19 cellular contexts compared by ENCODE assay signal in the genomic region with DNA sequence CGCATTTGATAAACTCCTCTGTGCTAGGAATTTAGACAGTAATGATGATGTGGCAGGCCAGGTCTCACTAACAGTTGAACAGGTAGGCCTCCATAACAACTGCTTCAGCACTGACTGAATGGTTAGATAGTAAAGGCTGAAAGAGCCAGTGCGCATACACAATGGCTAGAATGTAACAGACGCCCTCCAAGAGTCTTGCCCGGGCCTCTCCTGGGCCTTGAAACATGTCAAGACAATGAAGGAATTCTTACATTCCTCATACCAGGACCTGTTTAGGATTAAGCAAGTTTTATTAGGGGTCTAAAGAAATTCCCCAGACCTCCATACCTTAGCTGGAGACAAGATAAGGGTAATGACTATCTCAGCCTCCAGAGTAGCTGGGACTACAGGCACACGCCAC. TPM values are rescaled to one million over a fixed set of nuclear protein-coding genes. Genes with fewer than 3 reads are reported as not detected.
DNase-seq lines count a peak whose midpoint lies in the region; ATAC-seq, FAIRE-seq and TF ChIP-seq lines count a peak whose summit lies in the region.
"Had no signal": no experiment of that assay in that cellular context is flagged by ENCODE, and none has a peak within 500 bp of the region (broad histone marks: within the 10 kb centered on the region; RNA-seq: fewer than 3 reads in every experiment).

No MANE protein-coding gene starts in this region.

- no peak for TF ChIP-seq CTCF in H1 (IDR thresholded peaks at IDR 0.05; ENCODE audit: control extremely low read depth in 1 of 3, insufficient read depth in 1 of 3, low read depth in 1 of 3, low read length in 3 of 3)
- no peak for TF ChIP-seq CTCF in mesothelial cell of epicardium (IDR thresholded peaks at IDR 0.05; ENCODE audit: unreplicated experiment)
- TF ChIP-seq CTCF in CD14-positive monocyte (IDR thresholded peaks at IDR 0.05) = no peak

- no peaks in the 10 kb centered on the region for H3K36me3 ChIP-seq in H1 (ENCODE audit: control insufficient read depth in 2 of 4, insufficient read depth in 4 of 4, low read length in 3 of 4)

- H4K20me1 ChIP-seq in H1 (replicated peaks in 1 of 2; ENCODE audit: control insufficient read depth in 1 of 2, insufficient read depth in 2 of 2, low read length in 2 of 2) = no peaks in the 10 kb centered on the region

- H3K36me3 Mint-ChIP-seq in activated naive CD4-positive, alpha-beta T cell treated with anti-CD3 and anti-CD28 coated beads, Interleukin-2, amount 10 ng/mL, durations not matched to agents 7 days and 5 days = no peaks in the 10 kb centered on the region
- H3K36me3 Mint-ChIP-seq in mesothelial cell of epicardium (no peaks in the 10 kb centered on the region), CD14-positive monocyte (no peaks in the 10 kb centered on the region), immature natural killer cell (no peaks in the 10 kb centered on the region)
- H3K36me3 Mint-ChIP-seq: CD4-positive, CD25-positive, alpha-beta regulatory T cell had no signal

- H3K4me1 Mint-ChIP-seq in activated naive CD4-positive, alpha-beta T cell treated with anti-CD3 and anti-CD28 coated beads, Interleukin-2, amount 10 ng/mL, durations not matched to agents 7 days and 5 days = peaks cover 27% of the 10 kb centered on the region
- H3K4me1 Mint-ChIP-seq in mesothelial cell of epicardium = peaks cover 17% of the 10 kb centered on the region
- H3K4me1 Mint-ChIP-seq in CD14-positive monocyte = peaks cover 50% of the 10 kb centered on the region
- peaks cover under 1 to 2% of the 10 kb centered on the region in 2 donors for H3K4me1 Mint-ChIP-seq in immature natural killer cell

- no peak overlapping the region for H3K4ac ChIP-seq in H1 (replicated peaks; ENCODE audit: insufficient read length, low read depth, low read length)

- H3K9me3 ChIP-seq in H1 (ENCODE audit: insufficient read depth in 2 of 2, low read depth in 1 of 2, low read length in 1 of 2) = no peaks in the 10 kb centered on the region
- H3K9me3 ChIP-seq: SK-N-SH had no signal

- ATAC-seq in HG03139 (IDR thresholded peaks at IDR 0.05; ENCODE audit: unreplicated experiment) = no peak
- ATAC-seq in Right ventricle myocardium inferior = no peak

- H3K27me3 ChIP-seq in H1 (replicated peaks in 1 of 4; ENCODE audit: control insufficient read depth in 3 of 4, extremely low read depth in 1 of 4, insufficient read depth in 3 of 4, low read length in 3 of 4) = no peaks in the 10 kb centered on the region

- TF ChIP-seq POLR2A in H1 (IDR thresholded peaks at IDR 0.05; ENCODE audit: control extremely low read depth in 1 of 2, low read depth in 2 of 2, low read length in 2 of 2) = no peak

- no peak overlapping the region for H2BK15ac ChIP-seq in H1 (ENCODE audit: low read length)

- H3K79me1 ChIP-seq in H1 (ENCODE audit: low read depth, low read length) = no peaks in the 10 kb centered on the region

- H2AK5ac ChIP-seq in H1 (ENCODE audit: low read depth, low read length) = no peak overlapping the region

- 94% methylated on average over 5 of the region's 5 CpGs; no CpG with 5 or more reads in 1 of the 2 experiments for WGBS in H1 (ENCODE audit: extremely low coverage in 1 of 2, insufficient coverage in 1 of 2, insufficient read length in 1 of 2, insufficient replicate concordance in 2 of 2, low coverage in 1 of 2, low lambda C conversion rate in 2 of 2, missing lambda C conversion rate in 1 of 2), 2 experiments

- H3K14ac ChIP-seq in H1 (ENCODE audit: insufficient read length) = no peak overlapping the region

- no peak overlapping the region for H2BK20ac ChIP-seq in H1 (ENCODE audit: low read length)

- no peak overlapping the region for H3K9ac ChIP-seq in H1 (replicated peaks in 1 of 4; ENCODE audit: extremely low read depth in 1 of 4, low read depth in 3 of 4, low read length in 3 of 4)
- H3K9ac ChIP-seq: SK-N-SH had no signal

- H3K4me3 ChIP-seq in H1 (ENCODE audit: extremely low read depth in 1 of 4, insufficient read depth in 2 of 4, low read depth in 3 of 4, low read length in 4 of 4) = no peak overlapping the region

- no peak overlapping the region for H2BK12ac ChIP-seq in H1 (ENCODE audit: low read depth, low read length)

- no peak for DNase-seq in activated naive CD4-positive, alpha-beta T cell treated with anti-CD3 and anti-CD28 coated beads, Interleukin-2, amount 10 ng/mL, durations not matched to agents 7 days and 5 days
- no peak for DNase-seq in activated naive CD4-positive, alpha-beta T cell treated with anti-CD3 and anti-CD28 coated beads, Interleukin-2, amount 50 U/mL, for 16 hours
- DNase-seq in H1 (ENCODE audit: low read depth in 1 of 2, low spot score in 2 of 2) (no peak), mesothelial cell of epicardium (ENCODE audit: low spot score in 2 of 2, unreplicated experiment in 2 of 2) (no peak), CD14-positive monocyte (ENCODE audit: low spot score) (no peak), immature natural killer cell (no peak), Right ventricle myocardium inferior (ENCODE audit: missing footprints) (no peak)
- DNase-seq: CD4-positive, CD25-positive, alpha-beta regulatory T cell; DMS53; IMR-90; NCI-H2081 treated with DMSO at 0.1 percent for 48 hours; NCI-H226; NCI-H526; OCI-M1; RPMI8226; SK-N-SH had no signal

- POLR2A ChIA-PET in H1 (lab: Charles Lee; ENCODE audit: partially characterized antibody) = no interaction called here

- CTCF ChIA-PET in activated naive CD4-positive, alpha-beta T cell treated with anti-CD3 and anti-CD28 coated beads, Interleukin-2, amount 10 ng/mL, durations not matched to agents 7 days and 5 days (lab: Charles Lee) = interaction anchor here (2.2 kb wide), 1 partner anchor 20 kb away, joined by 7 read pairs; no protein-coding TSS in a partner anchor
- CTCF ChIA-PET in H1 (lab: Charles Lee; ENCODE audit: partially characterized antibody) = interaction anchor here (1.2 to 3.4 kb wide), 6 partner anchors 11 to 55 kb away, joined by 3 to 16 read pairs (median 6); no protein-coding TSS in a partner anchor

- no peak overlapping the region for H3K27ac ChIP-seq in H1 (ENCODE audit: low read depth, low read length)

- intact Hi-C loops in CD14-positive monocyte (cut with micrococcal nuclease) (no loop called here), Right ventricle myocardium inferior (cut with DNase I) (no loop called here)

- no peak overlapping the region for H3K18ac ChIP-seq in H1 (ENCODE audit: extremely low read depth, low read length)

- no peak overlapping the region for H4K8ac ChIP-seq in H1 (ENCODE audit: extremely low read depth, insufficient read depth, low read length)

- H3K4me3 Mint-ChIP-seq in activated naive CD4-positive, alpha-beta T cell treated with anti-CD3 and anti-CD28 coated beads, Interleukin-2, amount 10 ng/mL, durations not matched to agents 7 days and 5 days = no peak overlapping the region
- H3K4me3 Mint-ChIP-seq in mesothelial cell of epicardium = no peak overlapping the region
- H3K4me3 Mint-ChIP-seq in CD14-positive monocyte = no peak overlapping the region
- H3K4me3 Mint-ChIP-seq in immature natural killer cell = no peak overlapping the region

- peak overlapping the region; percentile 49; the same call in 1 of the 2 replicates for H2BK5ac ChIP-seq in H1 (ENCODE audit: low read depth, low read length)

- H3K4me2 ChIP-seq in H1 (ENCODE audit: insufficient read depth in 1 of 2, low read depth in 2 of 2, low read length in 2 of 2) = no peak overlapping the region
- H3K4me2 ChIP-seq: SK-N-SH had no signal

- H3K4me1 ChIP-seq in H1 (replicated peaks in 1 of 4; ENCODE audit: control insufficient read depth in 3 of 4, insufficient read depth in 4 of 4, low read length in 3 of 4) = peaks cover 0 to 7% (median 3%) of the 10 kb centered on the region in 4 experiments; a peak in 3 of 7 replicates

- no peak overlapping the region for H2AFZ ChIP-seq in H1 (ENCODE audit: low read length)

- H3K27me3 Mint-ChIP-seq in activated naive CD4-positive, alpha-beta T cell treated with anti-CD3 and anti-CD28 coated beads, Interleukin-2, amount 10 ng/mL, durations not matched to agents 7 days and 5 days = peaks cover 23% of the 10 kb centered on the region
- H3K27me3 Mint-ChIP-seq in mesothelial cell of epicardium (ENCODE audit: low read depth) = no peaks in the 10 kb centered on the region
- peaks cover 0 to 4% (median 0%) of the 10 kb centered on the region in 3 donors for H3K27me3 Mint-ChIP-seq in CD14-positive monocyte (ENCODE audit: low read depth in 3 of 3)
- H3K27me3 Mint-ChIP-seq in immature natural killer cell (ENCODE audit: low read depth in 3 of 3) = peaks cover 4 to 7% (median 6%) of the 10 kb centered on the region in 3 donors
- H3K27me3 Mint-ChIP-seq: CD4-positive, CD25-positive, alpha-beta regulatory T cell had no signal

- no peaks in the 10 kb centered on the region; the same call in 1 of the 2 replicates for H3K23me2 ChIP-seq in H1 (ENCODE audit: low read depth, low read length)

- FAIRE-seq in H1 (lab: Jason Lieb, UNC) = no peak
- FAIRE-seq: G401.6, GM12892 had no signal

- H2BK120ac ChIP-seq in H1 (replicated peaks; ENCODE audit: low read depth, low read length) = no peak overlapping the region

- H3K9me3 Mint-ChIP-seq in activated naive CD4-positive, alpha-beta T cell treated with anti-CD3 and anti-CD28 coated beads, Interleukin-2, amount 10 ng/mL, durations not matched to agents 7 days and 5 days = no peaks in the 10 kb centered on the region
- H3K9me3 Mint-ChIP-seq in mesothelial cell of epicardium = no peaks in the 10 kb centered on the region
- no peaks in the 10 kb centered on the region for H3K9me3 Mint-ChIP-seq in CD14-positive monocyte
- H3K9me3 Mint-ChIP-seq in immature natural killer cell = no peaks in the 10 kb centered on the region
- H3K9me3 Mint-ChIP-seq: CD4-positive, CD25-positive, alpha-beta regulatory T cell had no signal

- H3K56ac ChIP-seq in H1 (replicated peaks; ENCODE audit: insufficient read length, low read depth, low read length) = no peak overlapping the region

- H3K79me2 ChIP-seq in H1 (ENCODE audit: control insufficient read depth in 1 of 2, insufficient read depth in 2 of 2, low read length in 2 of 2) = no peaks in the 10 kb centered on the region

- H3K23ac ChIP-seq in H1 (ENCODE audit: insufficient read length) = no peak overlapping the region

- no peak for TF ChIP-seq RAD21 in H1 (IDR thresholded peaks at IDR 0.05 in 1 of 2, conservative IDR thresholded peaks at IDR 0.05 in 1 of 2; ENCODE audit: low read depth in 2 of 2, low read length in 2 of 2)

- no peak overlapping the region for H4K5ac ChIP-seq in H1 (ENCODE audit: insufficient read length, low read depth, low read length)

- H4K91ac ChIP-seq in H1 (replicated peaks; ENCODE audit: insufficient read length, low read length) = no peak overlapping the region

- no peak for TF ChIP-seq EP300 in H1 (IDR thresholded peaks at IDR 0.05; ENCODE audit: borderline replicate concordance in 1 of 2, low read depth in 2 of 2, low read length in 2 of 2)

- peak overlapping the region; percentile 47 for H3K27ac Mint-ChIP-seq in activated naive CD4-positive, alpha-beta T cell treated with anti-CD3 and anti-CD28 coated beads, Interleukin-2, amount 10 ng/mL, durations not matched to agents 7 days and 5 days
- peak overlapping the region; percentile 47 for H3K27ac Mint-ChIP-seq in mesothelial cell of epicardium
- peak overlapping the region in 1 of 7 donors; percentile 21 for H3K27ac Mint-ChIP-seq in CD14-positive monocyte
- no peak overlapping the region for H3K27ac Mint-ChIP-seq in immature natural killer cell

RNA-seq across cellular contexts. Expression of a gene that starts 6.7 kb away (rescaled TPM):
- total RNA-seq in H1 (2021; fragmentation: NEBNext Ultra II Directional; extraction: Animal tissue kit (Norgen Biotek cat#: 25700)) = 22.8 and 22.9 TPM in 2 replicates
- 6.6 and 9.7 TPM in 2 replicates for polyA plus RNA-seq in H1 (2011; rRNA removed)
- polyA plus RNA-seq in H1 (2011; cell fraction: cytosol; rRNA removed) = 6.7 TPM
- 9.6 TPM for polyA plus RNA-seq in H1 (2011; cell fraction: nucleus; rRNA removed)
- polyA plus RNA-seq in H1 (2012, experiment 1 of 2) = 11.7 to 13.9 TPM (median 12.5 TPM) in 4 replicates
- polyA plus RNA-seq in H1 (2012, experiment 2 of 2) = 4.3 TPM
- polyA plus RNA-seq in H1 (2013, experiment 1 of 2) = 12.0 TPM
- polyA plus RNA-seq in H1 (2013, experiment 2 of 2) = 12.8 TPM
- polyA minus RNA-seq in H1 (2011; rRNA and poly(A)+ RNA removed) = 12.8 and 13.2 TPM in 2 replicates
- 10.7 TPM for polyA minus RNA-seq in H1 (2011; cell fraction: cytosol; rRNA and poly(A)+ RNA removed)
- polyA minus RNA-seq in H1 (2011; cell fraction: nucleus; rRNA and poly(A)+ RNA removed) = 14.0 TPM
- total RNA-seq in mesothelial cell of epicardium = 29.4 to 30.4 TPM (median 30.2 TPM) in 3 replicates
- 10 to 100 TPM; 13.8 to 25.6 TPM for polyA plus RNA-seq in CD14-positive monocyte
- polyA plus RNA-seq in immature natural killer cell = 10 to 100 TPM in 1 of 3 donors, 1 to 10 TPM in 2; 5.8 to 26.8 (median 8.0) TPM
- total RNA-seq in Right ventricle myocardium inferior = 33.8 TPM

Comparison
In these comparisons a context has a peak if more than half of its experiments do, and no peak if none do; other contexts are left out.
1. H3K27ac Mint-ChIP-seq: peak in activated naive CD4-positive, alpha-beta T cell treated with anti-CD3 and anti-CD28 coated beads, Interleukin-2, amount 10 ng/mL, durations not matched to agents 7 days and 5 days (single experiment) and mesothelial cell of epicardium (single experiment); none in immature natural killer cell (0 of 6).